ENCODE assay signal across 14 cellular contexts in genomic region chr6:32840604-32841246, GRCh38. TPM values are rescaled to one million over a fixed set of nuclear protein-coding genes. Genes with fewer than 3 reads are reported as not detected.
DNase-seq lines count a peak whose midpoint lies in the region; ATAC-seq and TF ChIP-seq lines count a peak whose summit lies in the region.
"Had no signal": no experiment of that assay in that cellular context is flagged by ENCODE, and none has a peak within 500 bp of the region (broad histone marks: within the 10 kb centered on the region; RNA-seq: fewer than 3 reads in every experiment).

No MANE protein-coding gene starts in this region.

- DNase-seq in CD8-positive, alpha-beta T cell, result peak in 2 of 7 experiments; percentile 29 to 40
- DNase-seq in activated T-helper 1 cell treated with anti-CD3 and anti-CD28 coated beads, Interleukin-12 subunit alpha, Interleukin-12 subunit beta, Interleukin-2, Interleukin-4 antibody, amounts not matched to agents 30 ng/mL and 10 ng/mL and 1 ng/mL, durations not matched to agents 14 hours and 24 hours and 36 hours (ENCODE audit: low spot score), result peak; percentile 25
- no peak for DNase-seq in natural killer cell treated with Interleukin-12 subunit alpha and Interleukin-12 subunit beta and Interleukin-15 and Interleukin-18, amount 100 ng/mL, for 72 hours (ENCODE audit: low spot score)
- DNase-seq in HT-29 (ENCODE audit: low spot score), result no peak
- DNase-seq in MG63, result no peak
- no peak for DNase-seq in BE2C
- no peak for DNase-seq in SIG-M5 (lab: John Stamatoyannopoulos, UW)
- DNase-seq: COR-L47, dermis blood vessel endothelial cell, foreskin keratinocyte, Kasumi-1, RPMI8226 had no signal

- H3K27ac ChIP-seq in CD8-positive, alpha-beta T cell (ENCODE audit: low read depth, low read length), result peak overlapping the region; percentile 12
- H3K27ac ChIP-seq: foreskin keratinocyte had no signal

- no peaks in the 10 kb centered on the region for H3K9me3 ChIP-seq in CD8-positive, alpha-beta T cell (ENCODE audit: low read length)
- H3K9me3 ChIP-seq in MG63 (no peaks in the 10 kb centered on the region), BE2C (no peaks in the 10 kb centered on the region)

- TF ChIP-seq CTCF in CD8-positive, alpha-beta T cell (IDR thresholded peaks at IDR 0.05), result no peak
- no peak for TF ChIP-seq CTCF in BE2C (IDR thresholded peaks at IDR 0.05; ENCODE audit: low read depth, low read length)

- H3K4me1 ChIP-seq in CD8-positive, alpha-beta T cell (ENCODE audit: insufficient read depth, low read length), result peaks cover 66% of the 10 kb centered on the region
- H3K4me1 ChIP-seq in BE2C, result peaks cover 3% of the 10 kb centered on the region; the same call in 1 of the 2 replicates

- H3K4me1 Mint-ChIP-seq in CD8-positive, alpha-beta T cell (ENCODE audit: low read depth), result peaks cover 74% of the 10 kb centered on the region
- H3K4me1 Mint-ChIP-seq in activated T-helper 1 cell treated with anti-CD3 and anti-CD28 coated beads, Interleukin-12 subunit alpha, Interleukin-12 subunit beta, Interleukin-2, Interleukin-4 antibody, amounts not matched to agents 30 ng/mL and 10 ng/mL and 1 ng/mL, durations not matched to agents 14 hours and 24 hours and 36 hours (ENCODE audit: low read depth), result peaks cover 70% of the 10 kb centered on the region
- H3K4me1 Mint-ChIP-seq in natural killer cell treated with Interleukin-12 subunit alpha and Interleukin-12 subunit beta and Interleukin-15 and Interleukin-18, amount 100 ng/mL, for 72 hours (ENCODE audit: low read depth in 2 of 2), result peaks cover 68 to 69% of the 10 kb centered on the region in 2 donors

- ATAC-seq in CD8-positive, alpha-beta T cell, result no peak
- ATAC-seq in natural killer cell treated with Interleukin-12 subunit alpha and Interleukin-12 subunit beta and Interleukin-15 and Interleukin-18, amount 100 ng/mL, for 72 hours, result no peak
- ATAC-seq: foreskin keratinocyte had no signal

- H3K27me3 ChIP-seq in CD8-positive, alpha-beta T cell (ENCODE audit: insufficient read depth, low read length), result no peaks in the 10 kb centered on the region
- H3K27me3 ChIP-seq in MG63 (no peaks in the 10 kb centered on the region), BE2C (peaks cover 28% of the 10 kb centered on the region)
- H3K27me3 ChIP-seq: foreskin keratinocyte had no signal

- no peaks in the 10 kb centered on the region for H3K9me3 Mint-ChIP-seq in CD8-positive, alpha-beta T cell
- no peaks in the 10 kb centered on the region for H3K9me3 Mint-ChIP-seq in activated T-helper 1 cell treated with anti-CD3 and anti-CD28 coated beads, Interleukin-12 subunit alpha, Interleukin-12 subunit beta, Interleukin-2, Interleukin-4 antibody, amounts not matched to agents 30 ng/mL and 10 ng/mL and 1 ng/mL, durations not matched to agents 14 hours and 24 hours and 36 hours
- H3K9me3 Mint-ChIP-seq in natural killer cell treated with Interleukin-12 subunit alpha and Interleukin-12 subunit beta and Interleukin-15 and Interleukin-18, amount 100 ng/mL, for 72 hours, result no peaks in the 10 kb centered on the region
- H3K9me3 Mint-ChIP-seq: nephron had no signal

- H3K27ac Mint-ChIP-seq in CD8-positive, alpha-beta T cell, result peak overlapping the region; percentile 89
- peak overlapping the region; percentile 88 for H3K27ac Mint-ChIP-seq in activated T-helper 1 cell treated with anti-CD3 and anti-CD28 coated beads, Interleukin-12 subunit alpha, Interleukin-12 subunit beta, Interleukin-2, Interleukin-4 antibody, amounts not matched to agents 30 ng/mL and 10 ng/mL and 1 ng/mL, durations not matched to agents 14 hours and 24 hours and 36 hours
- peak overlapping the region; percentile 98 to 100 for H3K27ac Mint-ChIP-seq in natural killer cell treated with Interleukin-12 subunit alpha and Interleukin-12 subunit beta and Interleukin-15 and Interleukin-18, amount 100 ng/mL, for 72 hours

- H3K36me3 Mint-ChIP-seq in CD8-positive, alpha-beta T cell, result peaks cover 74% of the 10 kb centered on the region
- H3K36me3 Mint-ChIP-seq in activated T-helper 1 cell treated with anti-CD3 and anti-CD28 coated beads, Interleukin-12 subunit alpha, Interleukin-12 subunit beta, Interleukin-2, Interleukin-4 antibody, amounts not matched to agents 30 ng/mL and 10 ng/mL and 1 ng/mL, durations not matched to agents 14 hours and 24 hours and 36 hours (ENCODE audit: low read depth), result peaks cover 70% of the 10 kb centered on the region
- H3K36me3 Mint-ChIP-seq in natural killer cell treated with Interleukin-12 subunit alpha and Interleukin-12 subunit beta and Interleukin-15 and Interleukin-18, amount 100 ng/mL, for 72 hours, result peaks cover 63% of the 10 kb centered on the region

- peak; percentile 34 for TF ChIP-seq POLR2A in GM18526 (IDR thresholded peaks at IDR 0.05; ENCODE audit: extremely low read depth, insufficient read length)

- POLR2A ChIA-PET in CD8-positive, alpha-beta T cell (lab: Charles Lee), result interaction anchor here (0.7 to 6.1 kb wide), 4 partner anchors 14 to 368 kb away, joined by 3 to 135 read pairs (median 44); partner anchors contain the start of genes PSMB9, RING1 and TAP1

- no peaks in the 10 kb centered on the region for H3K27me3 Mint-ChIP-seq in CD8-positive, alpha-beta T cell (ENCODE audit: low read depth)
- H3K27me3 Mint-ChIP-seq in activated T-helper 1 cell treated with anti-CD3 and anti-CD28 coated beads, Interleukin-12 subunit alpha, Interleukin-12 subunit beta, Interleukin-2, Interleukin-4 antibody, amounts not matched to agents 30 ng/mL and 10 ng/mL and 1 ng/mL, durations not matched to agents 14 hours and 24 hours and 36 hours (ENCODE audit: insufficient read depth), result no peaks in the 10 kb centered on the region
- no peaks in the 10 kb centered on the region for H3K27me3 Mint-ChIP-seq in natural killer cell treated with Interleukin-12 subunit alpha and Interleukin-12 subunit beta and Interleukin-15 and Interleukin-18, amount 100 ng/mL, for 72 hours

- intact Hi-C loops in CD8-positive, alpha-beta T cell (cut with DNase I, micrococcal nuclease), result loop anchor here in 1 of 2 experiments (5.0 to 10.0 kb wide), 2 partner anchors 574 to 663 kb away; partner anchors contain the start of genes AGPAT1, CUTA, PHF1 and RNF5
- intact Hi-C loops in activated T-helper 1 cell treated with anti-CD3 and anti-CD28 coated beads, Interleukin-12 subunit alpha, Interleukin-12 subunit beta, Interleukin-2, Interleukin-4 antibody, amounts not matched to agents 30 ng/mL and 10 ng/mL and 1 ng/mL, durations not matched to agents 14 hours and 24 hours and 36 hours (cut with micrococcal nuclease), result loop anchor here (5.0 to 10.0 kb wide), 3 partner anchors 472 to 1188 kb away; partner anchors contain the start of genes BAG6, CUTA, PHF1 and TAPBP

- H3K4me3 ChIP-seq in CD8-positive, alpha-beta T cell (ENCODE audit: low read depth, low read length), result peak overlapping the region; percentile 38
- H3K4me3 ChIP-seq in MG63 (no peak overlapping the region), BE2C (ENCODE audit: low read depth, low read length) (no peak overlapping the region)

- H3K36me3 ChIP-seq in CD8-positive, alpha-beta T cell (ENCODE audit: insufficient read depth, low read length), result peaks cover 26% of the 10 kb centered on the region
- H3K36me3 ChIP-seq in MG63, result peaks cover 67% of the 10 kb centered on the region
- H3K36me3 ChIP-seq in BE2C, result no peaks in the 10 kb centered on the region

- peak overlapping the region; percentile 58 for H3K4me3 Mint-ChIP-seq in CD8-positive, alpha-beta T cell
- peak overlapping the region; percentile 93 for H3K4me3 Mint-ChIP-seq in activated T-helper 1 cell treated with anti-CD3 and anti-CD28 coated beads, Interleukin-12 subunit alpha, Interleukin-12 subunit beta, Interleukin-2, Interleukin-4 antibody, amounts not matched to agents 30 ng/mL and 10 ng/mL and 1 ng/mL, durations not matched to agents 14 hours and 24 hours and 36 hours
- peak overlapping the region; percentile 95 for H3K4me3 Mint-ChIP-seq in natural killer cell treated with Interleukin-12 subunit alpha and Interleukin-12 subunit beta and Interleukin-15 and Interleukin-18, amount 100 ng/mL, for 72 hours

- CTCF ChIA-PET in CD8-positive, alpha-beta T cell (lab: Charles Lee), result interaction anchor here (0.9 to 11.2 kb wide), 8 partner anchors 9 to 144 kb away, joined by 3 to 320 read pairs (median 28); partner anchors contain the start of genes PSMB9 and TAP1

RNA-seq across cellular contexts. Expression of gene TAP2, which starts 2.2 kb away (rescaled TPM):
- 10 to 100 TPM; 88.9 to 91.0 TPM for total RNA-seq in CD8-positive, alpha-beta T cell
- 160 and 167 TPM in 2 replicates for total RNA-seq in activated T-helper 1 cell treated with anti-CD3 and anti-CD28 coated beads, Interleukin-12 subunit alpha, Interleukin-12 subunit beta, Interleukin-2, Interleukin-4 antibody, amounts not matched to agents 30 ng/mL and 10 ng/mL and 1 ng/mL, durations not matched to agents 14 hours and 24 hours and 36 hours
- total RNA-seq in natural killer cell treated with Interleukin-12 subunit alpha and Interleukin-12 subunit beta and Interleukin-15 and Interleukin-18, amount 100 ng/mL, for 72 hours, result 100 to 1,000 TPM; 220 to 252 TPM
- total RNA-seq in HT-29 (2014; rRNA removed; shearing (Covaris generic)), result 50.3 and 54.9 TPM in 2 replicates
- total RNA-seq in MG63 (2014; rRNA removed; shearing (Covaris generic); ENCODE audit: low replicate concordance), result 87.2 and 112 TPM in 2 replicates
- 11.9 TPM for polyA plus RNA-seq in BE2C (2012; ENCODE audit: insufficient read depth, insufficient read length, low read depth)

RNA-seq across cellular contexts. Expression of gene PSMB8, which starts 3.1 kb away (rescaled TPM):
- 100 to 1,000 TPM; 108 to 117 TPM for total RNA-seq in CD8-positive, alpha-beta T cell
- total RNA-seq in activated T-helper 1 cell treated with anti-CD3 and anti-CD28 coated beads, Interleukin-12 subunit alpha, Interleukin-12 subunit beta, Interleukin-2, Interleukin-4 antibody, amounts not matched to agents 30 ng/mL and 10 ng/mL and 1 ng/mL, durations not matched to agents 14 hours and 24 hours and 36 hours, result 353 and 358 TPM in 2 replicates
- 100 to 1,000 TPM; 259 to 356 TPM for total RNA-seq in natural killer cell treated with Interleukin-12 subunit alpha and Interleukin-12 subunit beta and Interleukin-15 and Interleukin-18, amount 100 ng/mL, for 72 hours
- total RNA-seq in HT-29 (2014; rRNA removed; shearing (Covaris generic)), result 27.1 and 29.3 TPM in 2 replicates
- 164 and 166 TPM in 2 replicates for total RNA-seq in MG63 (2014; rRNA removed; shearing (Covaris generic); ENCODE audit: low replicate concordance)
- 2.6 TPM for polyA plus RNA-seq in BE2C (2012; ENCODE audit: insufficient read depth, insufficient read length, low read depth)

RNA-seq across cellular contexts. Expression of gene TAP1, which starts 12.8 kb away (rescaled TPM):
- total RNA-seq in CD8-positive, alpha-beta T cell, result 10 to 100 TPM; 98.0 to 98.1 TPM
- 284 and 290 TPM in 2 replicates for total RNA-seq in activated T-helper 1 cell treated with anti-CD3 and anti-CD28 coated beads, Interleukin-12 subunit alpha, Interleukin-12 subunit beta, Interleukin-2, Interleukin-4 antibody, amounts not matched to agents 30 ng/mL and 10 ng/mL and 1 ng/mL, durations not matched to agents 14 hours and 24 hours and 36 hours
- total RNA-seq in natural killer cell treated with Interleukin-12 subunit alpha and Interleukin-12 subunit beta and Interleukin-15 and Interleukin-18, amount 100 ng/mL, for 72 hours, result 100 to 1,000 TPM; 512 to 588 TPM
- total RNA-seq in HT-29 (2014; rRNA removed; shearing (Covaris generic)), result 15.2 and 20.9 TPM in 2 replicates
- 84.9 and 115 TPM in 2 replicates for total RNA-seq in MG63 (2014; rRNA removed; shearing (Covaris generic); ENCODE audit: low replicate concordance)
- 0.66 TPM for polyA plus RNA-seq in BE2C (2012; ENCODE audit: insufficient read depth, insufficient read length, low read depth)

RNA-seq across cellular contexts. Expression of gene PSMB9, which starts 13.3 kb away (rescaled TPM):
- total RNA-seq in CD8-positive, alpha-beta T cell, result 10 to 100 TPM; 32.9 to 34.7 TPM
- 249 and 253 TPM in 2 replicates for total RNA-seq in activated T-helper 1 cell treated with anti-CD3 and anti-CD28 coated beads, Interleukin-12 subunit alpha, Interleukin-12 subunit beta, Interleukin-2, Interleukin-4 antibody, amounts not matched to agents 30 ng/mL and 10 ng/mL and 1 ng/mL, durations not matched to agents 14 hours and 24 hours and 36 hours
- 100 to 1,000 TPM; 212 to 401 TPM for total RNA-seq in natural killer cell treated with Interleukin-12 subunit alpha and Interleukin-12 subunit beta and Interleukin-15 and Interleukin-18, amount 100 ng/mL, for 72 hours
- 2.1 and 4.4 TPM in 2 replicates for total RNA-seq in HT-29 (2014; rRNA removed; shearing (Covaris generic))
- 96.5 and 106 TPM in 2 replicates for total RNA-seq in MG63 (2014; rRNA removed; shearing (Covaris generic); ENCODE audit: low replicate concordance)
- polyA plus RNA-seq in BE2C (2012; ENCODE audit: insufficient read depth, insufficient read length, low read depth), result not detected

RNA-seq across cellular contexts. Expression of gene HLA-DOB, which starts 23.9 kb away (rescaled TPM):
- total RNA-seq in CD8-positive, alpha-beta T cell, result 10 to 100 TPM; 12.8 to 13.4 TPM
- total RNA-seq in activated T-helper 1 cell treated with anti-CD3 and anti-CD28 coated beads, Interleukin-12 subunit alpha, Interleukin-12 subunit beta, Interleukin-2, Interleukin-4 antibody, amounts not matched to agents 30 ng/mL and 10 ng/mL and 1 ng/mL, durations not matched to agents 14 hours and 24 hours and 36 hours, result 4.2 and 4.3 TPM in 2 replicates
- total RNA-seq in natural killer cell treated with Interleukin-12 subunit alpha and Interleukin-12 subunit beta and Interleukin-15 and Interleukin-18, amount 100 ng/mL, for 72 hours, result 10 to 100 TPM in 1 of 2 donors, 1 to 10 TPM in 1; 3.3 to 13.9 TPM
- total RNA-seq in HT-29 (2014; rRNA removed; shearing (Covaris generic)), result not detected in 2 replicates
- 1.8 and 8.2 TPM in 2 replicates for total RNA-seq in MG63 (2014; rRNA removed; shearing (Covaris generic); ENCODE audit: low replicate concordance)
- polyA plus RNA-seq in BE2C (2012; ENCODE audit: insufficient read depth, insufficient read length, low read depth), result not detected
- total RNA-seq: dermis blood vessel endothelial cell had no signal
